Comparison of ENCODE assay signal across 8 cellular contexts in the genomic region with DNA sequence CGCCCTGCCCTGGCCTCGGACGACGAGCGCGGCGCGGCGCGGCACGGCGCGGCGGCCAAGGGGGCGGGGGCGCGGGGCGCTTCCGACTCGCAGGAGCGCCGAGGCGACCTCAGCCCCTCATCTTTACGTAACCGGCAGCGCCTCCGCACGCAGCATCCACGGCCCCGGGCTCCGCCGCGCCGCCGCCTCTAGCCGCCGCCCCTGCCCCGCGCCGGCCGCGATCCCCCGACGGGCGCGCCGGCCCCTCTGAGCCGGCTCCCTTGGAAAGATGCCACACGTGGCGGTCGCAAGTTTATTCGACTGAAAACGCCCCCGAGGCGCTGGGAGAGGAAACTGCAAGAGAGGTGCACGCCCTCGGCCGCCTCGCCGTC. TPM values are rescaled to one million over a fixed set of nuclear protein-coding genes. Genes with fewer than 3 reads are reported as not detected.
DNase-seq lines count a peak whose midpoint lies in the region; ATAC-seq and TF ChIP-seq lines count a peak whose summit lies in the region.

No MANE protein-coding gene starts in this region.

- no peak overlapping the region for H3K27ac ChIP-seq in OCI-LY3 (ENCODE audit: low read length)
- peak overlapping the region; percentile 89 for H3K27ac ChIP-seq in mammary epithelial cell (ENCODE audit: insufficient read depth, low read depth, low read length)
- H3K27ac ChIP-seq in stomach smooth muscle (ENCODE audit: low read length) = peak overlapping the region; percentile 100

- H3K9me3 ChIP-seq in OCI-LY3 (ENCODE audit: insufficient read depth, low read length) = no peaks in the 10 kb centered on the region
- no peaks in the 10 kb centered on the region for H3K9me3 ChIP-seq in mammary epithelial cell (replicated peaks; ENCODE audit: insufficient read depth, low read length)
- no peaks in the 10 kb centered on the region for H3K9me3 ChIP-seq in stomach smooth muscle (ENCODE audit: control insufficient read depth in 2 of 2, low read length in 2 of 2)

- peak overlapping the region; percentile 77 for H3K4me3 ChIP-seq in OCI-LY3 (ENCODE audit: low read length)
- peak overlapping the region; percentile 53 to 94 (median 78) for H3K4me3 ChIP-seq in mammary epithelial cell (replicated peaks in 1 of 3; ENCODE audit: insufficient read depth in 1 of 3, low read depth in 2 of 3, low read length in 3 of 3)
- peak overlapping the region; percentile 97 to 100 for H3K4me3 ChIP-seq in stomach smooth muscle (ENCODE audit: low read length in 2 of 2)

- peak; percentile 19 for ATAC-seq in HG02852 (IDR thresholded peaks at IDR 0.05; ENCODE audit: unreplicated experiment)

- no peaks in the 10 kb centered on the region for H4K20me1 ChIP-seq in OCI-LY3 (ENCODE audit: insufficient read depth, low read length)
- H4K20me1 ChIP-seq in mammary epithelial cell (ENCODE audit: insufficient read depth, low read length) = no peaks in the 10 kb centered on the region

- TF ChIP-seq POLR2A in GM15510 (IDR thresholded peaks at IDR 0.05; ENCODE audit: borderline replicate concordance, extremely low read depth, insufficient read length) = peak; percentile 2

- H3K9ac ChIP-seq in OCI-LY3 (ENCODE audit: low read length) (no peak overlapping the region), mammary epithelial cell (ENCODE audit: insufficient read depth, low read length) (peak overlapping the region; percentile 89), stomach smooth muscle (ENCODE audit: low read length in 2 of 2) (peak overlapping the region; percentile 100)

- DNase-seq in AG08396 (ENCODE audit: low spot score) (peak; percentile 60), mammary epithelial cell (no peak), left kidney (ENCODE audit: low read depth, low spot score) (peak; percentile 77), NCI-H128 (lab: John Stamatoyannopoulos, UW; ENCODE audit: unreplicated experiment) (no peak)

- TF ChIP-seq CTCF in OCI-LY3 (IDR thresholded peaks at IDR 0.05; ENCODE audit: low read depth, low read length) (no peak), mammary epithelial cell (conservative IDR thresholded peaks at IDR 0.05 in 1 of 2, IDR thresholded peaks at IDR 0.05 in 1 of 2; ENCODE audit: extremely low read depth in 1 of 2, insufficient read depth in 1 of 2, low read depth in 1 of 2, low read length in 2 of 2) (no peak)

- intact Hi-C loops in mammary epithelial cell (cut with micrococcal nuclease) = loop anchor here (5.0 to 10.0 kb wide), 6 partner anchors 71 to 491 kb away; no protein-coding TSS in a partner anchor

- H3K4me1 ChIP-seq in OCI-LY3 (ENCODE audit: low read length) = peaks cover 20% of the 10 kb centered on the region
- peaks cover 26% of the 10 kb centered on the region for H3K4me1 ChIP-seq in mammary epithelial cell (ENCODE audit: insufficient read depth, low read length)
- peaks cover 43% of the 10 kb centered on the region for H3K4me1 ChIP-seq in stomach smooth muscle (ENCODE audit: control insufficient read depth, insufficient read depth, low read length)

- in situ Hi-C loops in mammary epithelial cell (cut with MboI; ENCODE audit: low sequenced_read_pairs in 2 of 2) = loop anchor here in 1 of 2 donors (10.0 kb wide), 1 partner anchor 171 kb away; no protein-coding TSS in a partner anchor

- no peaks in the 10 kb centered on the region for H3K27me3 ChIP-seq in OCI-LY3 (ENCODE audit: low read depth, low read length)
- no peaks in the 10 kb centered on the region for H3K27me3 ChIP-seq in mammary epithelial cell (ENCODE audit: insufficient read depth, low read length)
- H3K27me3 ChIP-seq in stomach smooth muscle (ENCODE audit: control insufficient read depth in 1 of 2, insufficient read depth in 2 of 2, low read length in 2 of 2) = no peaks in the 10 kb centered on the region

- no peaks in the 10 kb centered on the region for H3K79me2 ChIP-seq in OCI-LY3 (ENCODE audit: low read length)
- peaks cover 21% of the 10 kb centered on the region for H3K79me2 ChIP-seq in mammary epithelial cell (ENCODE audit: insufficient read depth, low read length)

- CTCF ChIA-PET in mammary epithelial cell (lab: Charles Lee; ENCODE audit: low non-redundant PET) = no interaction called here

- no TSS peak for BruUV-seq in mammary epithelial cell (replicated peaks; lab: Mats Ljungman, UMichigan)

- 3% methylated on average over 6 of the region's 60 CpGs for WGBS in mammary epithelial cell (ENCODE audit: low coverage, missing lambda C conversion rate)

- H3K36me3 ChIP-seq in OCI-LY3 (replicated peaks; ENCODE audit: low read depth, low read length) (no peaks in the 10 kb centered on the region), mammary epithelial cell (ENCODE audit: insufficient read depth, low read length) (no peaks in the 10 kb centered on the region), stomach smooth muscle (ENCODE audit: control insufficient read depth in 2 of 2, insufficient read depth in 2 of 2, low read length in 2 of 2) (no peaks in the 10 kb centered on the region)

- H3K4me2 ChIP-seq in OCI-LY3 (ENCODE audit: low read length) = peak overlapping the region; percentile 69
- peak overlapping the region; percentile 89 for H3K4me2 ChIP-seq in mammary epithelial cell (ENCODE audit: insufficient read depth, low read depth, low read length)

- H2AFZ ChIP-seq in OCI-LY3 (ENCODE audit: low read depth, low read length) = no peak overlapping the region
- H2AFZ ChIP-seq in mammary epithelial cell (ENCODE audit: low read depth, low read length) = peak overlapping the region; percentile 93

- dilution Hi-C loops in mammary epithelial cell (cut with HindIII; ENCODE audit: low sequenced_read_pairs) = no loop called here

RNA-seq across cellular contexts. Expression of gene KLF9, which starts 1.0 kb away (rescaled TPM):
- total RNA-seq in mammary epithelial cell = 10 to 100 TPM in 1 of 2 donors, 1 to 10 TPM in 1; 5.5 to 10.8 TPM
- polyA plus RNA-seq in mammary epithelial cell = 3.2 TPM
- polyA minus RNA-seq in mammary epithelial cell = 1.2 TPM

Comparison
In these comparisons a context has a peak if more than half of its experiments do, and no peak if none do; other contexts are left out.
1. DNase-seq: peak in AG08396 (single experiment) and left kidney (single experiment); none in mammary epithelial cell (single experiment) and NCI-H128 (single experiment).
2. Peak in every context shown above with its lines, with median percentiles within 50 percentile points of each other: H3K4me3 ChIP-seq.